In genomic region chr15:98646546-98647025, GRCh38 we compare ENCODE assay signal across 8 cellular contexts. TPM values are rescaled to one million over a fixed set of nuclear protein-coding genes. Genes with fewer than 3 reads are reported as not detected.
DNase-seq lines count a peak whose midpoint lies in the region; ATAC-seq, FAIRE-seq and TF ChIP-seq lines count a peak whose summit lies in the region.

No MANE protein-coding gene starts in this region.

- H3F3A ChIP-seq in GM23248 (ENCODE audit: insufficient read depth): peaks cover 12% of the 10 kb centered on the region; the same call in 1 of the 2 replicates

- H3K4me1 ChIP-seq in GM23248 (ENCODE audit: insufficient read depth) (no peaks in the 10 kb centered on the region; the same call in 1 of the 2 replicates), sigmoid colon (peaks cover 0 to 7% (median under 1%) of the 10 kb centered on the region in 4 donors)

- ATAC-seq in T-helper 17 cell (no peak), HG02884 (IDR thresholded peaks at IDR 0.05; ENCODE audit: unreplicated experiment) (no peak), HG03280 (IDR thresholded peaks at IDR 0.05; ENCODE audit: unreplicated experiment) (no peak), GM21515 (IDR thresholded peaks at IDR 0.05; ENCODE audit: unreplicated experiment) (no peak)

- peak overlapping the region; percentile 85 for H3K4me3 Mint-ChIP-seq in T-helper 17 cell

- no peaks in the 10 kb centered on the region for H4K20me1 ChIP-seq in GM23248 (ENCODE audit: insufficient read depth)

- H3K79me2 ChIP-seq in GM23248 (ENCODE audit: insufficient read depth): peaks cover 23% of the 10 kb centered on the region

- WGBS in GM23248 (ENCODE audit: low coverage in 1 of 2, low lambda C conversion rate in 2 of 2, missing lambda C conversion rate in 2 of 2), 2 experiments: 12 to 13% methylated on average over 7 of the region's 7 CpGs
- 4 to 9% methylated on average over 7 of the region's 7 CpGs for WGBS in sigmoid colon, 2 donors

- DNase-seq in GM23248: no peak
- no peak for DNase-seq in T-helper 17 cell
- no peak for DNase-seq in fibroblast of the aortic adventitia (ENCODE audit: low read depth)
- no peak for DNase-seq in sigmoid colon
- no peak for DNase-seq in urothelium cell line (ENCODE audit: low spot score)

- no peaks in the 10 kb centered on the region for H3K9me2 ChIP-seq in GM23248 (ENCODE audit: insufficient read depth)

- H3K9me3 ChIP-seq in GM23248 (ENCODE audit: low read depth) (no peaks in the 10 kb centered on the region), T-helper 17 cell (ENCODE audit: control insufficient read depth, low read length, poor library complexity, severe bottlenecking) (peaks cover 2% of the 10 kb centered on the region), sigmoid colon (no peaks in the 10 kb centered on the region)

- peaks cover 22% of the 10 kb centered on the region for H3K27me3 Mint-ChIP-seq in T-helper 17 cell

- no peak for TF ChIP-seq POLR2A in sigmoid colon (IDR thresholded peaks at IDR 0.05)

- H3K9ac ChIP-seq in GM23248: peak overlapping the region; percentile 78; the same call in 1 of the 2 replicates

- no peak for FAIRE-seq in urothelium cell line (lab: Jason Lieb, UNC)

- H3K27ac ChIP-seq in GM23248: no peak overlapping the region
- H3K27ac ChIP-seq in sigmoid colon: peak overlapping the region; percentile 92 to 98 (median 96)

- peak overlapping the region; percentile 94 for H2AFZ ChIP-seq in GM23248

- H3K36me3 ChIP-seq in GM23248 (ENCODE audit: low read depth) (no peaks in the 10 kb centered on the region), sigmoid colon (no peaks in the 10 kb centered on the region)

- TF ChIP-seq CTCF in fibroblast of the aortic adventitia (IDR thresholded peaks at IDR 0.05; ENCODE audit: insufficient read depth, low read length) (no peak), sigmoid colon (IDR thresholded peaks at IDR 0.05) (no peak)

- TF ChIP-seq EP300 in sigmoid colon (IDR thresholded peaks at IDR 0.05): no peak

- peak overlapping the region; percentile 92 for H3K4me2 ChIP-seq in GM23248 (ENCODE audit: unreplicated experiment)

- H3K36me3 Mint-ChIP-seq in T-helper 17 cell (ENCODE audit: low read depth): no peaks in the 10 kb centered on the region

- peak overlapping the region; percentile 61 for H3K27ac Mint-ChIP-seq in T-helper 17 cell

- H3K27me3 ChIP-seq in GM23248 (replicated peaks; ENCODE audit: insufficient read depth) (peaks cover 45% of the 10 kb centered on the region), sigmoid colon (no peaks in the 10 kb centered on the region)

- peaks cover 11% of the 10 kb centered on the region for H3K4me1 Mint-ChIP-seq in T-helper 17 cell

- in situ Hi-C loops in GM23248 (cut with MboI): loop anchor here (10.0 kb wide), 2 partner anchors 132 to 202 kb away; no protein-coding TSS in a partner anchor

- H3K4me3 ChIP-seq in GM23248 (peak overlapping the region; percentile 90), fibroblast of the aortic adventitia (ENCODE audit: low read depth, low read length) (peak overlapping the region; percentile 77), sigmoid colon (peak overlapping the region; percentile 63 to 94 (median 82))

- intact Hi-C loops in sigmoid colon (cut with DNase I): loop anchor here (2.0 to 5.0 kb wide), 3 partner anchors 49 to 204 kb away; no protein-coding TSS in a partner anchor

RNA-seq across cellular contexts. Expression of gene IGF1R, which starts 1.8 kb away (rescaled TPM):
- total RNA-seq in GM23248 (2014; rRNA removed; shearing (Covaris generic)): 23.6 and 48.6 TPM in 2 replicates
- polyA plus RNA-seq in GM23248 (2016; fragmentation: Nextera tagmentation; extraction: Ambion mirVana): 22.0 and 26.5 TPM in 2 replicates
- total RNA-seq in T-helper 17 cell: 10 to 100 TPM; 13.7 to 27.1 TPM
- total RNA-seq in fibroblast of the aortic adventitia (ENCODE audit: low replicate concordance): 13.2 and 45.6 TPM in 2 replicates
- 100 to 1,000 TPM in 1 of 4 donors, 10 to 100 TPM in 3; 39.6 to 130 (median 61.3) TPM for total RNA-seq in sigmoid colon
- polyA plus RNA-seq in sigmoid colon: 1 to 10 TPM; 1.2 to 8.5 (median 1.4) TPM
